In the genomic region with DNA sequence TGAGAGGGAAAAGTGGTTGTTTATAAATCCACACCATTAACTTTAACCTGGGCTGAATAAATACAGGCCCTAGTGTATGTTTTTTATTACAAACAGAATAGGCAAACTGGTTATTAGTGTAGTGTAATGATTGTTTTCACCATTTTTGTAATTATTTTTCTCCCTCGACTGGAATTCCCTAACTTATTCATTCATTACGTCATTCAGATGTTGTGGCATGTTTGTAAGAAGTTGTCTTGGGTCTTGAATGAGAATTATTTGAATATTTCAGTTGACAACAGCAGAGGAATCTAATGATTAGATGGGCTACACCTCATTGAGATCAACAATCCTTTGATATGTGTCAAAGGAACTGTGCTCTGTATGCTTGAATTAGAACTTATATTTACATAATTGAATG, we compare ENCODE assay signal across 39 cellular contexts. TPM values are rescaled to one million over a fixed set of nuclear protein-coding genes. Genes with fewer than 3 reads are reported as not detected.
"Had no signal": no experiment of that assay in that cellular context is flagged by ENCODE, and none has a peak within 500 bp of the region (broad histone marks: within the 10 kb centered on the region; RNA-seq: fewer than 3 reads in every experiment).

No MANE protein-coding gene starts in this region.

- H3K36me3 ChIP-seq: MG63 had no signal

- H3K9me3 ChIP-seq: MG63 had no signal

- DNase-seq: Karpas-422, Kasumi-1, MG63, MM.1S, MV-4-11, NCI-H1048, NCI-H1092, NCI-H1092 treated with DMSO at 0.1 percent for 48 hours, NCI-H1105, NCI-H1105 treated with DMSO at 0.1 percent for 48 hours, NCI-H1417, NCI-H1417 treated with DMSO at 0.1 percent for 48 hours, NCI-H1436, NCI-H1436 treated with DMSO at 0.1 percent for 48 hours, NCI-H146, NCI-H1694, NCI-H1694 treated with DMSO at 0.1 percent for 48 hours, NCI-H187, NCI-H187 treated with DMSO at 0.1 percent for 48 hours, NCI-H1930, NCI-H2029, NCI-H2029 treated with DMSO at 0.1 percent for 48 hours, NCI-H2081, NCI-H2081 treated with DMSO at 0.1 percent for 48 hours, NCI-H2107, NCI-H2171, NCI-H2171 treated with DMSO at 0.1 percent for 48 hours, NCI-H2227 treated with DMSO at 0.1 percent for 48 hours, NCI-H226, NCI-H345, NCI-H446, NCI-H446 treated with DMSO at 0.1 percent for 48 hours, NCI-H510A, NCI-H510A treated with DMSO at 0.1 percent for 48 hours, NCI-H524 had no signal

- H3K4me3 ChIP-seq: MG63 had no signal

RNA-seq across cellular contexts. Expression of gene XCL1, which starts 12.7 kb away (rescaled TPM):
- total RNA-seq: LHCN-M2, M059J, MCF 10A, NCI-H460 had no signal

RNA-seq across cellular contexts. Expression of gene XCL2, which starts 45.3 kb away (rescaled TPM):
- total RNA-seq: LHCN-M2, MCF 10A, NCI-H460 had no signal
